In the genomic region with DNA sequence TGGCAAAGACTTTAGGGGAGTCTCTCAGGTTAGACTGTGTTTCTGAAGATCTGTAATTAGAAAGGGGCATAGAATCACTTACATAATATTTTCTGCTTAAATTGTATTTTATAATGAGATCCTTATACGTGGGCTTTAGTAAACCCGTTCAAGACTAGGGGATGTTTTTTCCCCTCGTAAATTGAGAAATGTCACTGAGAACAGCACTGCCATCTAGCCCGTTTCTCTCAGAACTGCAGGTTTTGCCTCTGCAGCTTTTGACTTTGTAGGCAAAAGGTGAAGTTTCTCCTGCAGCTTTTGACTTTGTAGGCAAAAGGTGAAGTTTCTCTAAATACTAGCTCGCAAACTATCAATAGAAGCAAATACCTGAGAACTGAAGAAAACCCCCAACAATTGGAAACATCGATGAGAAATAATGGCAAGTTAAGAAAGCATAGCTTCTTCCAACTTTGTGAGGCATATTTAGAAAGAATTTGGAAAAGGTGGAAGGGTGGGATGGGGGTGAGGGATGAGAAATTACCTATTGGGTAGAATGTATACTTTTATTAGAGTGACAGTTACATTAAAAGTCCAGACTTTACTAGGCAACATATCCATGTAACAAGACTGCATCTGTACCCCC, we compare ENCODE assay signal across 1 cellular context.
TF ChIP-seq lines count a peak whose summit lies in the region.

No MANE protein-coding gene starts in this region.

TF ChIP-seq in GM12878, 131 proteins besides CTCF, POLR2A, EP300 and RAD21 (continued from another document):
- TF ChIP-seq, protein P1, sequence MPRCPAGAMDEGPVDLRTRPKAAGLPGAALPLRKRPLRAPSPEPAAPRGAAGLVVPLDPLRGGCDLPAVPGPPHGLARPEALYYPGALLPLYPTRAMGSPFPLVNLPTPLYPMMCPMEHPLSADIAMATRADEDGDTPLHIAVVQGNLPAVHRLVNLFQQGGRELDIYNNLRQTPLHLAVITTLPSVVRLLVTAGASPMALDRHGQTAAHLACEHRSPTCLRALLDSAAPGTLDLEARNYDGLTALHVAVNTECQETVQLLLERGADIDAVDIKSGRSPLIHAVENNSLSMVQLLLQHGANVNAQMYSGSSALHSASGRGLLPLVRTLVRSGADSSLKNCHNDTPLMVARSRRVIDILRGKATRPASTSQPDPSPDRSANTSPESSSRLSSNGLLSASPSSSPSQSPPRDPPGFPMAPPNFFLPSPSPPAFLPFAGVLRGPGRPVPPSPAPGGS (IDR thresholded peaks at IDR 0.05; ENCODE audit: borderline replicate concordance, insufficient read depth, low read depth, low read length, poor library complexity, severe bottlenecking), result no peak
- TF ChIP-seq TBL1XR1 (IDR thresholded peaks at IDR 0.05; ENCODE audit: low read depth, low read length), result no peak
- no peak for TF ChIP-seq CREB1 (IDR thresholded peaks at IDR 0.05; ENCODE audit: low read depth)
- no peak for TF ChIP-seq SUPT20H (IDR thresholded peaks at IDR 0.05; ENCODE audit: borderline replicate concordance, control insufficient read depth, low read depth, low read length)
- TF ChIP-seq CBFB (IDR thresholded peaks at IDR 0.05; ENCODE audit: low read depth), result no peak
- TF ChIP-seq, protein P2, sequence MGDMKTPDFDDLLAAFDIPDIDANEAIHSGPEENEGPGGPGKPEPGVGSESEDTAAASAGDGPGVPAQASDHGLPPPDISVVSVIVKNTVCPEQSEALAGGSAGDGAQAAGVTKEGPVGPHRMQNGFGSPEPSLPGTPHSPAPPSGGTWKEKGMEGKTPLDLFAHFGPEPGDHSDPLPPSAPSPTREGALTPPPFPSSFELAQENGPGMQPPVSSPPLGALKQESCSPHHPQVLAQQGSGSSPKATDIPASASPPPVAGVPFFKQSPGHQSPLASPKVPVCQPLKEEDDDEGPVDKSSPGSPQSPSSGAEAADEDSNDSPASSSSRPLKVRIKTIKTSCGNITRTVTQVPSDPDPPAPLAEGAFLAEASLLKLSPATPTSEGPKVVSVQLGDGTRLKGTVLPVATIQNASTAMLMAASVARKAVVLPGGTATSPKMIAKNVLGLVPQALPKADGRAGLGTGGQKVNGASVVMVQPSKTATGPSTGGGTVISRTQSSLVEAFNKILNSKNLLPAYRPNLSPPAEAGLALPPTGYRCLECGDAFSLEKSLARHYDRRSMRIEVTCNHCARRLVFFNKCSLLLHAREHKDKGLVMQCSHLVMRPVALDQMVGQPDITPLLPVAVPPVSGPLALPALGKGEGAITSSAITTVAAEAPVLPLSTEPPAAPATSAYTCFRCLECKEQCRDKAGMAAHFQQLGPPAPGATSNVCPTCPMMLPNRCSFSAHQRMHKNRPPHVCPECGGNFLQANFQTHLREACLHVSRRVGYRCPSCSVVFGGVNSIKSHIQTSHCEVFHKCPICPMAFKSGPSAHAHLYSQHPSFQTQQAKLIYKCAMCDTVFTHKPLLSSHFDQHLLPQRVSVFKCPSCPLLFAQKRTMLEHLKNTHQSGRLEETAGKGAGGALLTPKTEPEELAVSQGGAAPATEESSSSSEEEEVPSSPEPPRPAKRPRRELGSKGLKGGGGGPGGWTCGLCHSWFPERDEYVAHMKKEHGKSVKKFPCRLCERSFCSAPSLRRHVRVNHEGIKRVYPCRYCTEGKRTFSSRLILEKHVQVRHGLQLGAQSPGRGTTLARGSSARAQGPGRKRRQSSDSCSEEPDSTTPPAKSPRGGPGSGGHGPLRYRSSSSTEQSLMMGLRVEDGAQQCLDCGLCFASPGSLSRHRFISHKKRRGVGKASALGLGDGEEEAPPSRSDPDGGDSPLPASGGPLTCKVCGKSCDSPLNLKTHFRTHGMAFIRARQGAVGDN (IDR thresholded peaks at IDR 0.05), result no peak
- TF ChIP-seq NFIC (IDR thresholded peaks at IDR 0.05; ENCODE audit: low read depth, low read length), result no peak
